ENCODE assay signal across 10 cellular contexts in the genomic region with DNA sequence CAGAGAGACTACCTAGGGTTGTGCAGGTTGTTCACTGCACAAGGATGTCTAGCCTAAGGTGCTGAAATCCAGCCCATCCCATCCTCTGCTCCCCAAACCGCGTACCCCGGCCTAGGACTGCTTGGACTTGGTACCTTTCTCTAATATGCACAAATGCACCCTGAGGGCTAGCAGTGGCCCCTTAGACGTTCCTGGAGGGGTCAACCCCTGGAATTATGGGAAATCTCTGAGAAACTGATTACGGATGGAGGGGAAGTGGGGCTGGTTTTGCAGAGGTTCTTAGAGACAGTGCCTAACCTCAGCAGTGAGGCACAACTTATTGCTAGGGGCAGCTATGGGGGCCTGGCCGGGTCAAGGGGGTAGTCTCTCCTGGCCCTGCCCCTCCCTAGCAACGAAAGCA. TPM values are rescaled to one million over a fixed set of nuclear protein-coding genes. Genes with fewer than 3 reads are reported as not detected.
DNase-seq lines count a peak whose midpoint lies in the region; ATAC-seq and TF ChIP-seq lines count a peak whose summit lies in the region.
"Had no signal": no experiment of that assay in that cellular context is flagged by ENCODE, and none has a peak within 500 bp of the region (broad histone marks: within the 10 kb centered on the region; RNA-seq: fewer than 3 reads in every experiment).

No MANE protein-coding gene starts in this region.

- no peaks in the 10 kb centered on the region for H3K27me3 Mint-ChIP-seq in stimulated activated naive CD8-positive, alpha-beta T cell treated with anti-CD3 and anti-CD28 coated beads, Interleukin-15, Interleukin-2, amounts not matched to agents 100 ng/mL and 50 ng/mL, for 24 hours
- H3K27me3 Mint-ChIP-seq in naive thymus-derived CD4-positive, alpha-beta T cell = peaks cover 0 to 2% (median 0%) of the 10 kb centered on the region in 5 donors

- peak overlapping the region; percentile 65 for H3K4me3 Mint-ChIP-seq in stimulated activated naive CD8-positive, alpha-beta T cell treated with anti-CD3 and anti-CD28 coated beads, Interleukin-15, Interleukin-2, amounts not matched to agents 100 ng/mL and 50 ng/mL, for 24 hours
- peak overlapping the region; percentile 52 to 96 (median 88) for H3K4me3 Mint-ChIP-seq in naive thymus-derived CD4-positive, alpha-beta T cell

- H3K4me1 Mint-ChIP-seq in stimulated activated naive CD8-positive, alpha-beta T cell treated with anti-CD3 and anti-CD28 coated beads, Interleukin-15, Interleukin-2, amounts not matched to agents 100 ng/mL and 50 ng/mL, for 24 hours (ENCODE audit: low read depth) = peaks cover 57% of the 10 kb centered on the region
- peaks cover 24 to 43% (median 29%) of the 10 kb centered on the region in 7 donors for H3K4me1 Mint-ChIP-seq in naive thymus-derived CD4-positive, alpha-beta T cell

- DNase-seq in stimulated activated naive CD8-positive, alpha-beta T cell treated with anti-CD3 and anti-CD28 coated beads, Interleukin-15, Interleukin-2, amounts not matched to agents 100 U/mL and 50 U/mL, for 24 hours = no peak
- DNase-seq in breast epithelium (ENCODE audit: low spot score in 2 of 2) (no peak), aorta (no peak), DMS53 treated with DMSO at 0.1 percent for 48 hours (lab: John Stamatoyannopoulos, UW; ENCODE audit: unreplicated experiment) (no peak)
- no peak for DNase-seq in naive thymus-derived CD4-positive, alpha-beta T cell
- DNase-seq in activated CD8-positive, alpha-beta memory T cell treated with anti-CD3 and anti-CD28 coated beads, Interleukin-2, amount 50 U/mL, for 4 hours = no peak
- DNase-seq: activated CD4-positive, CD25-positive, alpha-beta regulatory T cell treated with anti-CD3 and anti-CD28 coated beads, Interleukin-2, amount 50 U/mL, for 72 hours had no signal

- peaks cover 9 to 29% of the 10 kb centered on the region in 2 donors for H3K4me1 ChIP-seq in breast epithelium
- H3K4me1 ChIP-seq in naive thymus-derived CD4-positive, alpha-beta T cell (ENCODE audit: control insufficient read depth in 2 of 2, insufficient read depth in 2 of 2, low read length in 2 of 2) = peaks cover 26 to 28% of the 10 kb centered on the region in 2 donors
- peaks cover 0 to 1% of the 10 kb centered on the region in 2 donors for H3K4me1 ChIP-seq in aorta (ENCODE audit: control insufficient read depth in 1 of 2, insufficient read depth in 2 of 2, low read length in 2 of 2)

- H3K27ac Mint-ChIP-seq in stimulated activated naive CD8-positive, alpha-beta T cell treated with anti-CD3 and anti-CD28 coated beads, Interleukin-15, Interleukin-2, amounts not matched to agents 100 ng/mL and 50 ng/mL, for 24 hours = no peak overlapping the region
- peak overlapping the region in 6 of 9 donors; percentile 35 to 87 (median 75) for H3K27ac Mint-ChIP-seq in naive thymus-derived CD4-positive, alpha-beta T cell

- intact Hi-C loops in breast epithelium (cut with DNase I; ENCODE audit: low total_unique reads) = no loop called here
- intact Hi-C loops in naive thymus-derived CD4-positive, alpha-beta T cell (cut with micrococcal nuclease) = no loop called here
- intact Hi-C loops in aorta (cut with DNase I) = no loop called here

- H3K27me3 ChIP-seq in breast epithelium (no peaks in the 10 kb centered on the region), aorta (ENCODE audit: control insufficient read depth in 1 of 2, insufficient read depth in 2 of 2, low read length in 1 of 2) (no peaks in the 10 kb centered on the region)
- H3K27me3 ChIP-seq in naive thymus-derived CD4-positive, alpha-beta T cell (ENCODE audit: control insufficient read depth in 2 of 2, insufficient read depth in 2 of 2, low read length in 2 of 2) = no peaks in the 10 kb centered on the region

- H3K27ac ChIP-seq in breast epithelium = peak overlapping the region; percentile 94 to 99
- no peak overlapping the region for H3K27ac ChIP-seq in naive thymus-derived CD4-positive, alpha-beta T cell (ENCODE audit: low read depth, low read length)
- peak overlapping the region; percentile 45 to 91 for H3K27ac ChIP-seq in aorta (ENCODE audit: low read depth in 1 of 2, low read length in 2 of 2)

- POLR2A ChIA-PET in naive thymus-derived CD4-positive, alpha-beta T cell (lab: Charles Lee) = interaction anchor here (0.9 to 2.8 kb wide), 4 partner anchors 23 to 43 kb away, joined by 3 to 17 read pairs (median 4); a partner anchor contains a TSS

- no peaks in the 10 kb centered on the region for H3K9me3 Mint-ChIP-seq in stimulated activated naive CD8-positive, alpha-beta T cell treated with anti-CD3 and anti-CD28 coated beads, Interleukin-15, Interleukin-2, amounts not matched to agents 100 ng/mL and 50 ng/mL, for 24 hours
- H3K9me3 Mint-ChIP-seq in naive thymus-derived CD4-positive, alpha-beta T cell = no peaks in the 10 kb centered on the region

- no peak for TF ChIP-seq POLR2A in breast epithelium (IDR thresholded peaks at IDR 0.05)

- no peaks in the 10 kb centered on the region for H3K36me3 Mint-ChIP-seq in stimulated activated naive CD8-positive, alpha-beta T cell treated with anti-CD3 and anti-CD28 coated beads, Interleukin-15, Interleukin-2, amounts not matched to agents 100 ng/mL and 50 ng/mL, for 24 hours (ENCODE audit: low read depth)
- H3K36me3 Mint-ChIP-seq in naive thymus-derived CD4-positive, alpha-beta T cell = peaks cover 0 to 21% (median 0%) of the 10 kb centered on the region in 5 donors

- H3K9me3 ChIP-seq in breast epithelium (no peaks in the 10 kb centered on the region), aorta (ENCODE audit: control insufficient read depth, low read length) (no peaks in the 10 kb centered on the region)
- no peaks in the 10 kb centered on the region for H3K9me3 ChIP-seq in naive thymus-derived CD4-positive, alpha-beta T cell (ENCODE audit: control insufficient read depth in 2 of 3, low read length in 3 of 3)

- TF ChIP-seq CTCF in breast epithelium (IDR thresholded peaks at IDR 0.05) = no peak

- no peaks in the 10 kb centered on the region for H3K36me3 ChIP-seq in breast epithelium
- H3K36me3 ChIP-seq in naive thymus-derived CD4-positive, alpha-beta T cell (ENCODE audit: control insufficient read depth in 2 of 3, insufficient read depth in 3 of 3, low read length in 3 of 3) = peaks cover 0 to 18% (median 0%) of the 10 kb centered on the region in 3 experiments
- no peaks in the 10 kb centered on the region for H3K36me3 ChIP-seq in aorta (ENCODE audit: control insufficient read depth in 1 of 2, insufficient read depth in 2 of 2, low read length in 1 of 2)

- CTCF ChIA-PET in naive thymus-derived CD4-positive, alpha-beta T cell (lab: Charles Lee) = interaction anchor here (0.7 kb wide), 1 partner anchor 32 kb away, joined by 4 read pairs; no protein-coding TSS in a partner anchor

- no peak for ATAC-seq in stimulated activated naive CD8-positive, alpha-beta T cell treated with anti-CD3 and anti-CD28 coated beads, Interleukin-15, Interleukin-2, amounts not matched to agents 100 U/mL and 50 U/mL, for 24 hours
- no peak for ATAC-seq in naive thymus-derived CD4-positive, alpha-beta T cell
- ATAC-seq in aorta (ENCODE audit: low FRiP score) (no peak), HG03432 (IDR thresholded peaks at IDR 0.05; ENCODE audit: unreplicated experiment) (no peak)

- H3K4me3 ChIP-seq in breast epithelium = peak overlapping the region in 1 of 3 donors; percentile 48
- H3K4me3 ChIP-seq in naive thymus-derived CD4-positive, alpha-beta T cell (ENCODE audit: low read length) = no peak overlapping the region
- no peak overlapping the region for H3K4me3 ChIP-seq in aorta (ENCODE audit: low read length in 2 of 2)

- WGBS in aorta, 2 donors = 51 to 56% methylated on average over 7 of the region's 7 CpGs

RNA-seq across cellular contexts. Expression of a gene that starts 2.5 kb away (rescaled TPM):
- total RNA-seq in breast epithelium (10 to 100 TPM; 16.7 to 20.3 (median 19.7) TPM), aorta (10 to 100 TPM; 45.6 to 47.3 TPM)
- total RNA-seq in naive thymus-derived CD4-positive, alpha-beta T cell = 10 to 100 TPM; 18.5 to 62.2 (median 40.4) TPM
- 100 to 1,000 TPM in 1 of 2 donors, 10 to 100 TPM in 1; 74.1 to 104 TPM for polyA plus RNA-seq in naive thymus-derived CD4-positive, alpha-beta T cell
- 10 to 100 TPM; 34.9 to 55.3 TPM for polyA plus RNA-seq in aorta

RNA-seq across cellular contexts. Expression of a gene that starts 2.8 kb away (rescaled TPM):
- total RNA-seq in breast epithelium = 10 to 100 TPM; 50.1 to 64.5 (median 51.5) TPM
- total RNA-seq in naive thymus-derived CD4-positive, alpha-beta T cell = 100 to 1,000 TPM in 1 of 5 experiments, 10 to 100 TPM in 4; 72.6 to 166 (median 81.9) TPM
- polyA plus RNA-seq in naive thymus-derived CD4-positive, alpha-beta T cell = 10 to 100 TPM; 87.7 to 89.3 TPM
- 10 to 100 TPM; 65.9 to 86.4 TPM for total RNA-seq in aorta
- polyA plus RNA-seq in aorta = 100 to 1,000 TPM in 1 of 2 donors, 10 to 100 TPM in 1; 88.8 to 122 TPM

RNA-seq across cellular contexts. Expression of a gene that starts 16.2 kb away (rescaled TPM):
- total RNA-seq in breast epithelium (10 to 100 TPM in 1 of 3 donors, 1 to 10 TPM in 2; 2.4 to 17.0 (median 7.2) TPM), aorta (10 to 100 TPM in 1 of 2 donors, 1 to 10 TPM in 1; 7.2 to 31.9 TPM)
- total RNA-seq in naive thymus-derived CD4-positive, alpha-beta T cell = 10 to 100 TPM in 1 of 5 experiments, 1 to 10 TPM in 2, not detected in 2; 2.8 to 25.7 (median 4.0) TPM
- not detected for polyA plus RNA-seq in naive thymus-derived CD4-positive, alpha-beta T cell
- 1 to 10 TPM; 1.6 to 6.4 TPM for polyA plus RNA-seq in aorta
- polyA plus RNA-seq: neural cell had no signal

RNA-seq across cellular contexts. Expression of a gene that starts 25.9 kb away (rescaled TPM):
- total RNA-seq in breast epithelium (10 to 100 TPM; 30.3 to 91.1 (median 41.9) TPM), aorta (10 to 100 TPM; 30.1 to 46.9 TPM)
- 10 to 100 TPM; 21.1 to 52.1 (median 23.6) TPM for total RNA-seq in naive thymus-derived CD4-positive, alpha-beta T cell
- polyA plus RNA-seq in naive thymus-derived CD4-positive, alpha-beta T cell = 10 to 100 TPM; 59.0 to 85.0 TPM
- polyA plus RNA-seq in aorta = 10 to 100 TPM; 23.9 to 72.8 TPM

RNA-seq across cellular contexts. Expression of a gene that starts 28.1 kb away (rescaled TPM):
- total RNA-seq in breast epithelium (10 to 100 TPM; 51.2 to 68.5 (median 51.7) TPM), aorta (10 to 100 TPM; 40.2 to 47.7 TPM)
- total RNA-seq in naive thymus-derived CD4-positive, alpha-beta T cell = 10 to 100 TPM; 25.9 to 72.1 (median 43.4) TPM
- polyA plus RNA-seq in naive thymus-derived CD4-positive, alpha-beta T cell = 10 to 100 TPM; 60.0 to 78.3 TPM
- polyA plus RNA-seq in aorta = 10 to 100 TPM; 57.2 to 73.1 TPM
